Comparison of ENCODE assay signal across 19 cellular contexts in the genomic region with DNA sequence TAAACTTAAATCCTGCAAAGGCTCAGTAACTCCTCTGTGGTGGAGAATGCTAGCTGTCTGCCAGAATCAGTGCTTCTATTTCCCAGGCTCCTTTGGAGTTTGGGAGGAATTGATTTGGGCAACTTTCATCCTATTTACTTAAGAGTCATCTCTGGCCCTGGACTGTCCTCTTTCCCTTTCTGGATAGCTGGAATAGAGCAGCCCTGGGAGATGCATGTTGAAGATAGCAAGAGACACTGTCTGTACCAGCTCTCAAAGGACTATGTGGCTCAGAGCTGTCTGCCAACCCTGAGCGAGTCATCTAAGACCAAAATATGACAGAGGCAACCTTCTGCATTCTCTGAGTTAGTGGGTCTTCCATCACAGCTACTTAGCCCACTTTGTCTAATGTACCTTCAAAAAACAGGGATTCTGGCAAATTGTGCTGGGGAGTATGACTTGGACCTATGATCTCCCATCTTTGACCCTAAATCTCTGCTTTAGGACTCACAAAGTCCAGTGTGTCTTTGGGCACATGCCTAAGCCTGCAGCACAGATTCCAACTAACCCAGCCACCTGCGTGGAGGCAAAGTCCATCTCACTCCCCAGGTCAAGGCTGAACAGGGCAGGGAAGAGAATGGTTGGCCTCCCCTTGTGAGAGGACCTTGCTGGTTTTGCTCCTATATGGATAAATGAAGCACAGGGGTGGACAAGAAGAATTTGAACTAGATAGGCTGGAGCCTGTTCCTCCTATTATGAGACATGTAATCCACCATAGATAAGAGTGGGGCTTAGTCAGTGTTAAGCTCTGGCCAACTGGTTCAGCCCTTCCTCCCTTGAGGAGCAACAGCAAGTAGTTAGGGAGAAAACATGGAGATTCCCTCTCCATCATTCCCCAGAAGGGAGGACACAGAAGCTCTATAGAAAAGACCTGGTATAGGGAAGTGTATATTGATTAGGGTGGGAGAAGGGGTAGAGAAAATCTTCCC.
DNase-seq lines count a peak whose midpoint lies in the region; ATAC-seq and TF ChIP-seq lines count a peak whose summit lies in the region.
"Had no signal": no experiment of that assay in that cellular context is flagged by ENCODE, and none has a peak within 500 bp of the region (broad histone marks: within the 10 kb centered on the region; RNA-seq: fewer than 3 reads in every experiment).

No MANE protein-coding gene starts in this region.

- no peak for TF ChIP-seq POLR2A in esophagus squamous epithelium (IDR thresholded peaks at IDR 0.05)

- TF ChIP-seq CTCF in RWPE1 (conservative IDR thresholded peaks at IDR 0.05; ENCODE audit: low read depth) (no peak), esophagus squamous epithelium (IDR thresholded peaks at IDR 0.05) (no peak)

- H3K4me1 ChIP-seq in esophagus squamous epithelium, result peaks cover 6 to 24% (median 12%) of the 10 kb centered on the region in 3 donors
- H3K4me1 ChIP-seq: BE2C had no signal

- POLR2A ChIA-PET in RWPE1 (lab: Yijun Ruan, JAX; ENCODE audit: low non-redundant PET), result no interaction called here

- DNase-seq in RWPE1 (ENCODE audit: low spot score), result no peak
- peak; percentile 53 for DNase-seq in amniotic epithelial cell (ENCODE audit: low read depth)
- no peak for DNase-seq in esophagus squamous epithelium (lab: John Stamatoyannopoulos, UW)
- peak; percentile 46 for DNase-seq in mucosa of gallbladder (ENCODE audit: low spot score)
- no peak for DNase-seq in midbrain (lab: John Stamatoyannopoulos, UW)
- no peak for DNase-seq in HPDE6-E6E7 (ENCODE audit: extremely low spot score)
- DNase-seq: BE2C; CD4-positive, alpha-beta memory T cell; DMS79 treated with DMSO at 0.1 percent for 48 hours; GDM1; KG1; MG63; NCI-H1105; NCI-H187; NCI-H69; SHP77 treated with DMSO at 0.1 percent for 48 hours had no signal

- ATAC-seq in HG02973 (IDR thresholded peaks at IDR 0.05; ENCODE audit: unreplicated experiment), result no peak
- ATAC-seq: GM23338 had no signal

- no peaks in the 10 kb centered on the region for H3K9me3 ChIP-seq in esophagus squamous epithelium
- H3K9me3 ChIP-seq: BE2C, MG63 had no signal

- intact Hi-C loops in esophagus squamous epithelium (cut with DNase I), result no loop called here

- H3K27me3 ChIP-seq in esophagus squamous epithelium, result no peaks in the 10 kb centered on the region
- H3K27me3 ChIP-seq: BE2C had no signal

- H3K4me3 ChIP-seq in esophagus squamous epithelium, result no peak overlapping the region
- H3K4me3 ChIP-seq: GM23338, MG63 had no signal

- H3K36me3 ChIP-seq in esophagus squamous epithelium, result no peaks in the 10 kb centered on the region
- H3K36me3 ChIP-seq: BE2C, MG63 had no signal

- WGBS in esophagus squamous epithelium, 2 donors, result 80 to 85% methylated on average over 1 of the region's 2 CpGs

- CTCF ChIA-PET in RWPE1 (lab: Yijun Ruan, JAX), result interaction anchor here (0.6 to 1.0 kb wide), 2 partner anchors 194 to 488 kb away, joined by 3 read pairs; no protein-coding TSS in a partner anchor

- H3K27ac ChIP-seq in RWPE1 (peak overlapping the region; percentile 77), esophagus squamous epithelium (peak overlapping the region; percentile 36 to 81 (median 73))
- H3K27ac ChIP-seq: HL-60 had no signal

Comparison
In these comparisons a context has a peak if more than half of its experiments do, and no peak if none do; other contexts are left out.
1. DNase-seq: peak in amniotic epithelial cell (single experiment) and mucosa of gallbladder (single experiment); none in RWPE1 (single experiment), esophagus squamous epithelium (single experiment), midbrain (single experiment) and HPDE6-E6E7 (single experiment).